9 cellular contexts compared by ENCODE assay signal in genomic region chr19:11848594-11849263, GRCh38. TPM values are rescaled to one million over a fixed set of nuclear protein-coding genes. Genes with fewer than 3 reads are reported as not detected.
A peak's percentile ranks its signal among the peaks of the same experiment; 100 is the strongest.
DNase-seq lines count a peak whose midpoint lies in the region; ATAC-seq and TF ChIP-seq lines count a peak whose summit lies in the region.
"Had no signal": no experiment of that assay in that cellular context is flagged by ENCODE, and none has a peak within 500 bp of the region (broad histone marks: within the 10 kb centered on the region; RNA-seq: fewer than 3 reads in every experiment).

Gene ZNF439 (plus strand): TSS chr19:11848726. CDS start chr19:11848868, 142 bp downstream.

- no peak for TF ChIP-seq CTCF in gastroesophageal sphincter (IDR thresholded peaks at IDR 0.05)

- H3K36me3 ChIP-seq in HUES64 (ENCODE audit: insufficient read depth, low read length) (no peaks in the 10 kb centered on the region), gastroesophageal sphincter (no peaks in the 10 kb centered on the region), subcutaneous abdominal adipose tissue (ENCODE audit: control insufficient read depth in 5 of 5, insufficient read depth in 5 of 5, low read length in 5 of 5) (no peaks in the 10 kb centered on the region)

- peaks cover 16% of the 10 kb centered on the region for H3K9me3 ChIP-seq in HUES64 (ENCODE audit: insufficient read depth, low read depth, low read length)
- H3K9me3 ChIP-seq in gastroesophageal sphincter, result no peaks in the 10 kb centered on the region
- H3K9me3 ChIP-seq in subcutaneous abdominal adipose tissue (ENCODE audit: control insufficient read depth in 5 of 5, low read length in 5 of 5), result no peaks in the 10 kb centered on the region

- H3K27ac ChIP-seq in HUES64 (ENCODE audit: low read depth, low read length) (no peak within 1 kb of the TSS), gastroesophageal sphincter (peak within 1 kb of the TSS; percentile 27 to 84 (median 83)), subcutaneous abdominal adipose tissue (ENCODE audit: low read depth, low read length) (no peak within 1 kb of the TSS)
- H3K27ac ChIP-seq: C4-2B had no signal

- peak; percentile 48 for DNase-seq in 8988T
- DNase-seq in SHP77 (lab: John Stamatoyannopoulos, UW), result peak; percentile 86 to 93
- peak; percentile 88 for DNase-seq in activated naive CD4-positive, alpha-beta T cell treated with Interleukin-2 at 50 U/mL for 16 hours
- peak; percentile 88 for DNase-seq in occipital lobe (lab: John Stamatoyannopoulos, UW)

- H3K27me3 ChIP-seq in HUES64 (ENCODE audit: insufficient read depth, low read length) (peaks cover 6% of the 10 kb centered on the region; the same call in 1 of the 2 replicates), gastroesophageal sphincter (no peaks in the 10 kb centered on the region), subcutaneous abdominal adipose tissue (ENCODE audit: control insufficient read depth in 5 of 5, insufficient read depth in 4 of 5, low read length in 5 of 5) (peaks cover 0 to 3% (median 0%) of the 10 kb centered on the region in 5 donors)

- H3K9ac ChIP-seq in HUES64 (ENCODE audit: low read depth, low read length), result no peak within 1 kb of the TSS; the same call in 1 of the 2 replicates
- peak within 1 kb of the TSS in 3 of 5 donors; percentile 51 to 66 (median 52) for H3K9ac ChIP-seq in subcutaneous abdominal adipose tissue (ENCODE audit: low read length in 5 of 5)

- 91% methylated on average over 53 of the region's 53 CpGs for WGBS in HUES64
- 0% methylated on average over 4 of the region's 53 CpGs; no CpG with 5 or more reads in 1 of the 2 donors for WGBS in gastroesophageal sphincter (ENCODE audit: low coverage in 1 of 2), 2 donors

- H3K4me1 ChIP-seq in HUES64 (ENCODE audit: insufficient read depth, low read length), result no peaks in the 10 kb centered on the region
- H3K4me1 ChIP-seq in gastroesophageal sphincter, result peaks cover 0 to 23% (median 4%) of the 10 kb centered on the region in 3 donors
- peaks cover 0 to 19% (median 14%) of the 10 kb centered on the region in 5 donors for H3K4me1 ChIP-seq in subcutaneous abdominal adipose tissue (ENCODE audit: control insufficient read depth in 5 of 5, insufficient read depth in 5 of 5, low read length in 5 of 5)

- H3K4me3 ChIP-seq in HUES64 (ENCODE audit: low read length) (peak within 1 kb of the TSS; percentile 54), gastroesophageal sphincter (peak within 1 kb of the TSS; percentile 57 to 67), subcutaneous abdominal adipose tissue (ENCODE audit: low read depth in 1 of 5, low read length in 5 of 5) (peak within 1 kb of the TSS; percentile 55 to 74 (median 66))

- ATAC-seq in GM18909 (IDR thresholded peaks at IDR 0.05; ENCODE audit: poor library complexity, unreplicated experiment) (peak; percentile 79), gastroesophageal sphincter (peak; percentile 98)

- TF ChIP-seq POLR2A in gastroesophageal sphincter (IDR thresholded peaks at IDR 0.05), result peak; percentile 33 to 38

- TF ChIP-seq EP300 in gastroesophageal sphincter (IDR thresholded peaks at IDR 0.05), result no peak

RNA-seq across cellular contexts. Expression of gene ZNF439, which starts in this region (rescaled TPM):
- polyA plus RNA-seq in HUES64 (2013, experiment 1 of 2), result 1.8 TPM
- polyA plus RNA-seq in HUES64 (2013, experiment 2 of 2), result 3.0 TPM
- 10 to 100 TPM in 2 of 4 donors, 1 to 10 TPM in 2; 6.5 to 18.1 (median 8.5) TPM for total RNA-seq in gastroesophageal sphincter
- 36.5 TPM for total RNA-seq in occipital lobe

Comparison
In these comparisons a context has a peak if more than half of its experiments do, and no peak if none do; other contexts are left out.
1. H3K27ac ChIP-seq: peak in gastroesophageal sphincter (4 of 4); none in HUES64 (single experiment) and subcutaneous abdominal adipose tissue (single experiment).
2. Peak in every context shown above with its lines, with median percentiles within 50 percentile points of each other: DNase-seq and H3K4me3 ChIP-seq.